Comparison of ENCODE assay signal across 8 cellular contexts in the genomic region with DNA sequence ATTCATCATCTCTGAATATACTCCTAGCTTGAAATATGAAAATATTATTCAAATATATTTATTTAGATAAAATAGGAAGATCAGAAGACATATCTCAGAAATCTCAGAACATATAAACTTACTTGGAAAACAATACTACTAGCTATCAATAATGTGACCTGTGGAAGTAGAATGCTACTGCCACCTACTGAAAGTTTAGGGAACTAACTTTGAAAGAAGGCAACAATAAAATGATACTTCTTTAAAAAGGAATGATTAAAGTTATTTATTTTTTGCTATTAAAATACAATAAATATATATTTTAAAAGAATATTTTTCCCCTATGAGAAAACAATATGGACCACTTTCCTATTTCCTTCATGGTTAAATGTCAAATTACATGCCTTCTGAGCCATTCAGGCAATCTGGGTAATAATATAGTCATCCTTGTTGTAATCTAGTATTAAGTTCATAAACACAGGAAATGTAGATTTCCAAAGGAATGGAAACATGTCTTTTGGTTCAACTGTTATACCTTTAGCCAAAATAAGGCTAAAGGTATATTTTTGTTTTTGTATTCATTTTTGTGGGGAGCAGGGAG. TPM values are rescaled to one million over a fixed set of nuclear protein-coding genes. Genes with fewer than 3 reads are reported as not detected.
A peak's percentile ranks its signal among the peaks of the same experiment; 100 is the strongest.
DNase-seq lines count a peak whose midpoint lies in the region; ATAC-seq and TF ChIP-seq lines count a peak whose summit lies in the region.

No MANE protein-coding gene starts in this region.

- H4K20me1 ChIP-seq in OCI-LY3 (ENCODE audit: insufficient read depth, low read length), result no peaks in the 10 kb centered on the region

- H3K27me3 ChIP-seq in OCI-LY3 (ENCODE audit: low read depth, low read length), result no peaks in the 10 kb centered on the region
- H3K27me3 ChIP-seq in psoas muscle (ENCODE audit: insufficient read depth in 3 of 3, low read length in 2 of 3), result no peaks in the 10 kb centered on the region

- H3K4me3 ChIP-seq in HFF-Myc (replicated peaks; ENCODE audit: low read depth, low read length) (no peak overlapping the region), OCI-LY3 (ENCODE audit: low read length) (no peak overlapping the region), epithelial cell of proximal tubule (ENCODE audit: low read depth, low read length) (no peak overlapping the region), psoas muscle (no peak overlapping the region)

- no peak overlapping the region for H3K27ac ChIP-seq in OCI-LY3 (ENCODE audit: low read length)
- H3K27ac ChIP-seq in psoas muscle, result no peak overlapping the region

- DNase-seq in NCI-H2081 (lab: John Stamatoyannopoulos, UW) (peak; percentile 3 to 15), NCI-H2081 treated with DMSO at 0.1 percent for 48 hours (lab: John Stamatoyannopoulos, UW) (no peak), HFF-Myc (ENCODE audit: extremely low read depth, low read depth) (no peak), epithelial cell of proximal tubule (ENCODE audit: low read depth) (no peak), psoas muscle (no peak), GM19240 (ENCODE audit: insufficient read length, low spot score) (no peak)
- no peak for DNase-seq in activated CD4-positive, alpha-beta T cell treated with anti-CD3 and anti-CD28 coated beads, Interleukin-2, amount 50 U/mL, for 4 hours

- H3K4me1 ChIP-seq in OCI-LY3 (ENCODE audit: low read length) (peaks cover 7% of the 10 kb centered on the region; the same call in 1 of the 2 replicates), psoas muscle (peaks cover 4% of the 10 kb centered on the region)

- intact Hi-C loops in psoas muscle (cut with DNase I), result loop anchor here (2.0 to 10.0 kb wide), 2 partner anchors 124 to 224 kb away; no protein-coding TSS in a partner anchor

- no peak overlapping the region for H3K4me2 ChIP-seq in OCI-LY3 (ENCODE audit: low read length)

- no peak overlapping the region for H2AFZ ChIP-seq in OCI-LY3 (ENCODE audit: low read depth, low read length)

- TF ChIP-seq CTCF in HFF-Myc (IDR thresholded peaks at IDR 0.05; ENCODE audit: low read depth, low read length, missing control alignments) (peak; percentile 50), OCI-LY3 (IDR thresholded peaks at IDR 0.05; ENCODE audit: low read depth, low read length) (peak; percentile 52), epithelial cell of proximal tubule (conservative IDR thresholded peaks at IDR 0.05; ENCODE audit: low read depth, low read length) (peak; percentile 74), psoas muscle (IDR thresholded peaks at IDR 0.05) (peak; percentile 75)

- H3K9me3 ChIP-seq in OCI-LY3 (ENCODE audit: insufficient read depth, low read length) (no peaks in the 10 kb centered on the region), psoas muscle (no peaks in the 10 kb centered on the region)

- H3K79me2 ChIP-seq in OCI-LY3 (ENCODE audit: low read length), result no peaks in the 10 kb centered on the region

- H3K36me3 ChIP-seq in OCI-LY3 (replicated peaks; ENCODE audit: low read depth, low read length) (no peaks in the 10 kb centered on the region), psoas muscle (ENCODE audit: insufficient read depth in 1 of 2, low read depth in 1 of 2) (peaks cover 0 to 36% of the 10 kb centered on the region in 2 donors)

- ATAC-seq in psoas muscle, result peak in 1 of 4 donors; percentile 59

- no peak overlapping the region for H3K9ac ChIP-seq in OCI-LY3 (ENCODE audit: low read length)

RNA-seq across cellular contexts. Expression of gene ACADL, which starts 26.0 kb away (rescaled TPM):
- total RNA-seq in epithelial cell of proximal tubule, result 0.17 and 0.51 TPM in 2 replicates
- total RNA-seq in psoas muscle, result 10 to 100 TPM in 1 of 4 donors, 1 to 10 TPM in 3; 6.6 to 14.7 (median 8.5) TPM
- 1 to 10 TPM; 1.1 to 6.8 (median 6.7) TPM for polyA plus RNA-seq in psoas muscle

RNA-seq across cellular contexts. Expression of gene KANSL1L, which starts 28.1 kb away (rescaled TPM):
- total RNA-seq in epithelial cell of proximal tubule, result 3.5 and 5.6 TPM in 2 replicates
- 10 to 100 TPM; 11.4 to 21.5 (median 15.5) TPM for total RNA-seq in psoas muscle
- polyA plus RNA-seq in psoas muscle, result 10 to 100 TPM in 1 of 3 donors, 1 to 10 TPM in 2; 1.8 to 14.9 (median 6.3) TPM

Comparison
In these comparisons a context has a peak if more than half of its experiments do, and no peak if none do; other contexts are left out.
1. DNase-seq: peak in NCI-H2081 (2 of 2); none in NCI-H2081 treated with DMSO at 0.1 percent for 48 hours (single experiment), HFF-Myc (single experiment), epithelial cell of proximal tubule (single experiment), psoas muscle (0 of 2), activated CD4-positive, alpha-beta T cell treated with anti-CD3 and anti-CD28 coated beads, Interleukin-2, amount 50 U/mL, for 4 hours (0 of 2) and GM19240 (single experiment).
2. Peak in every context shown above with its lines, with median percentiles within 50 percentile points of each other: CTCF ChIP-seq.